22 cellular contexts compared by ENCODE assay signal in the genomic region with DNA sequence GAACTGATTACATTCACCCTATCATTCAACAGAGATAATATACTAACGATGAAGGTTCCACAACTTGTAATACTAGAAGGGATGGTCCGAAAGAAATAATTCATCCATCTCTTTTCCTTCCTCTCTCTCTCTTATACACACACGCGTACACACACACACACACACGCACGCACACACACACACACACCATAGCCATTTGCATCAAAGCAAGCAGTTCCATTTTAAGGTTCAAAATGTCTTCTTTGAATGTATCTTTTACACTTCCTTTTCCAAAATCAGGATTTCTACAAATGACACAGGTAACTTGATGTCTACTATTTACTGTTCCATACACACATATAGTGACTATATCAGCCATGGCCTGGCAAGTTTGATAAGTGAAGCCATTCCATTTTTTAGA. TPM values are rescaled to one million over a fixed set of nuclear protein-coding genes. Genes with fewer than 3 reads are reported as not detected.
A peak's percentile ranks its signal among the peaks of the same experiment; 100 is the strongest.
DNase-seq lines count a peak whose midpoint lies in the region; ATAC-seq and TF ChIP-seq lines count a peak whose summit lies in the region.
"Had no signal": no experiment of that assay in that cellular context is flagged by ENCODE, and none has a peak within 500 bp of the region (broad histone marks: within the 10 kb centered on the region; RNA-seq: fewer than 3 reads in every experiment).

No MANE protein-coding gene starts in this region.

- CTCF ChIA-PET in Caco-2 (lab: Charles Lee): no interaction called here
- CTCF ChIA-PET in PC-9 (lab: Charles Lee): no interaction called here

- H2AFZ ChIP-seq in PC-9 (peak overlapping the region; percentile 76; the same call in 1 of the 2 replicates), hepatocyte (no peak overlapping the region)

- peak overlapping the region; percentile 71 for H3K27ac ChIP-seq in PC-9
- H3K27ac ChIP-seq in hepatocyte: peak overlapping the region; percentile 84
- H3K27ac ChIP-seq in muscle layer of duodenum (ENCODE audit: low read length): peak overlapping the region; percentile 57
- H3K27ac ChIP-seq: cardiac muscle cell, heart right ventricle, lower lobe of right lung, neutrophil, psoas muscle had no signal

- intact Hi-C loops in Caco-2 (cut with micrococcal nuclease; ENCODE audit: unreplicated experiment): no loop called here
- intact Hi-C loops in PC-9 (cut with micrococcal nuclease; ENCODE audit: unreplicated experiment): loop anchor here (5.0 kb wide), 1 partner anchor 52 kb away; no protein-coding TSS in a partner anchor

- no peak for DNase-seq in Caco-2
- DNase-seq in PC-9: no peak
- no peak for DNase-seq in hepatocyte (ENCODE audit: low spot score)
- DNase-seq in A172 (ENCODE audit: low spot score): no peak
- no peak for DNase-seq in OCI-M1 (lab: John Stamatoyannopoulos, UW)
- no peak for DNase-seq in GM20000 (ENCODE audit: low spot score)
- DNase-seq: activated CD4-positive, alpha-beta T cell treated with anti-CD3 and anti-CD28 coated beads, Interleukin-2, amount 50 U/mL, for 1 hour; heart right ventricle; KBM-7; lower lobe of right lung; NCI-H1417 treated with DMSO at 0.1 percent for 48 hours; NCI-H446 treated with DMSO at 0.1 percent for 48 hours; psoas muscle; substantia nigra had no signal

- H3K4me1 ChIP-seq in Caco-2 (peaks cover 4% of the 10 kb centered on the region), PC-9 (replicated peaks; ENCODE audit: insufficient read depth) (peaks cover 71% of the 10 kb centered on the region), hepatocyte (ENCODE audit: insufficient read depth) (peaks cover 8% of the 10 kb centered on the region), muscle layer of duodenum (ENCODE audit: control insufficient read depth in 1 of 2, insufficient read depth in 2 of 2, low read length in 2 of 2) (peaks cover 0 to 10% of the 10 kb centered on the region in 2 donors)

- BruUV-seq in Caco-2 (replicated peaks; lab: Mats Ljungman, UMichigan) (no TSS peak), PC-9 (replicated peaks; lab: Mats Ljungman, UMichigan) (no TSS peak)

- TF ChIP-seq CTCF in Caco-2 (IDR thresholded peaks at IDR 0.05; ENCODE audit: insufficient read depth in 1 of 2, low read depth in 1 of 2, low read length in 1 of 2, severe bottlenecking in 1 of 2, unreplicated experiment in 1 of 2) (no peak), PC-9 (conservative IDR thresholded peaks at IDR 0.05) (no peak), hepatocyte (IDR thresholded peaks at IDR 0.05; ENCODE audit: poor library complexity) (no peak), GM20000 (IDR thresholded peaks at IDR 0.05; ENCODE audit: extremely low read depth, missing control alignments) (no peak)

- H3K27me3 ChIP-seq in Caco-2 (replicated peaks; ENCODE audit: control insufficient read depth, insufficient read depth, low read length) (no peaks in the 10 kb centered on the region), PC-9 (ENCODE audit: insufficient read depth, low read depth) (no peaks in the 10 kb centered on the region), hepatocyte (peaks cover 10% of the 10 kb centered on the region), muscle layer of duodenum (ENCODE audit: low read depth, low read length) (no peaks in the 10 kb centered on the region)

- H4K20me1 ChIP-seq in PC-9 (ENCODE audit: insufficient read depth): no peaks in the 10 kb centered on the region
- H4K20me1 ChIP-seq in hepatocyte (ENCODE audit: insufficient read depth, poor library complexity, severe bottlenecking): no peaks in the 10 kb centered on the region

- H3F3A ChIP-seq in PC-9 (ENCODE audit: insufficient read depth, low read depth): peaks cover 44% of the 10 kb centered on the region

- H3K9me3 Mint-ChIP-seq in Caco-2 (ENCODE audit: unreplicated experiment): peaks cover 4% of the 10 kb centered on the region
- H3K9me3 Mint-ChIP-seq: activated naive CD4-positive, alpha-beta T cell treated with anti-CD3 and anti-CD28 coated beads, Interleukin-2, amount 50 U/mL, for 24 hours; T-helper 2 cell treated with Interferon-gamma antibody and Interleukin-4, amounts not matched to agents 5 μg/mL and 100 μg/mL, for 36 hours had no signal

- H3K4me2 ChIP-seq in PC-9 (peak overlapping the region; percentile 85), hepatocyte (peak overlapping the region; percentile 80)

- peak overlapping the region; percentile 68 for H3K4me3 Mint-ChIP-seq in Caco-2 (ENCODE audit: unreplicated experiment)
- H3K4me3 Mint-ChIP-seq: activated naive CD4-positive, alpha-beta T cell treated with anti-CD3 and anti-CD28 coated beads, Interleukin-2, amount 50 U/mL, for 24 hours; T-helper 2 cell treated with Interferon-gamma antibody and Interleukin-4, amounts not matched to agents 5 μg/mL and 100 μg/mL, for 36 hours had no signal

- H3K27ac Mint-ChIP-seq in Caco-2 (ENCODE audit: unreplicated experiment): no peak overlapping the region
- H3K27ac Mint-ChIP-seq: activated naive CD4-positive, alpha-beta T cell treated with anti-CD3 and anti-CD28 coated beads, Interleukin-2, amount 50 U/mL, for 24 hours; T-helper 2 cell treated with Interferon-gamma antibody and Interleukin-4, amounts not matched to agents 5 μg/mL and 100 μg/mL, for 36 hours had no signal

- no peak for ATAC-seq in HG03159 (IDR thresholded peaks at IDR 0.05; ENCODE audit: unreplicated experiment)

- POLR2A ChIA-PET in Caco-2 (lab: Charles Lee) (no interaction called here), PC-9 (lab: Charles Lee; ENCODE audit: unreplicated experiment) (interaction anchor here (1.0 kb wide), 1 partner anchor 239 kb away, joined by 4 read pairs; a partner anchor contains a TSS)

- H3K9me3 ChIP-seq in Caco-2 (no peaks in the 10 kb centered on the region), PC-9 (ENCODE audit: insufficient read depth, low read depth) (no peaks in the 10 kb centered on the region), hepatocyte (ENCODE audit: low read depth) (no peaks in the 10 kb centered on the region), muscle layer of duodenum (ENCODE audit: control insufficient read depth in 1 of 2, low read length in 2 of 2) (no peaks in the 10 kb centered on the region)
- H3K9me3 ChIP-seq: heart right ventricle, lower lobe of right lung, mucosa of descending colon, neutrophil, psoas muscle had no signal

- H3K79me2 ChIP-seq in PC-9 (ENCODE audit: low read depth): peaks cover 50% of the 10 kb centered on the region
- peaks cover 3% of the 10 kb centered on the region for H3K79me2 ChIP-seq in hepatocyte

- peaks cover 6% of the 10 kb centered on the region for H3K4me1 Mint-ChIP-seq in Caco-2 (ENCODE audit: low read depth, unreplicated experiment)
- H3K4me1 Mint-ChIP-seq: activated naive CD4-positive, alpha-beta T cell treated with anti-CD3 and anti-CD28 coated beads, Interleukin-2, amount 50 U/mL, for 24 hours had no signal

- H3K4me3 ChIP-seq in Caco-2 (ENCODE audit: low read depth, low read length): peak overlapping the region; percentile 57
- H3K4me3 ChIP-seq in PC-9: peak overlapping the region; percentile 68
- H3K4me3 ChIP-seq in hepatocyte: peak overlapping the region; percentile 24
- peak overlapping the region in 1 of 2 donors; percentile 56 for H3K4me3 ChIP-seq in muscle layer of duodenum (ENCODE audit: low read depth in 1 of 2, low read length in 2 of 2)
- H3K4me3 ChIP-seq: cardiac muscle cell had no signal

- WGBS in hepatocyte (ENCODE audit: low lambda C conversion rate, missing lambda C conversion rate): 85% methylated on average over 6 of the region's 6 CpGs

- peaks cover 3% of the 10 kb centered on the region for H3K36me3 Mint-ChIP-seq in Caco-2 (ENCODE audit: insufficient read depth, unreplicated experiment)
- H3K36me3 Mint-ChIP-seq: activated naive CD4-positive, alpha-beta T cell treated with anti-CD3 and anti-CD28 coated beads, Interleukin-2, amount 50 U/mL, for 24 hours had no signal

- H3K36me3 ChIP-seq in Caco-2 (ENCODE audit: control insufficient read depth, insufficient read depth, low read length): no peaks in the 10 kb centered on the region
- no peaks in the 10 kb centered on the region for H3K36me3 ChIP-seq in PC-9 (ENCODE audit: low read depth)
- H3K36me3 ChIP-seq in hepatocyte (replicated peaks; ENCODE audit: insufficient read depth, low read depth): no peaks in the 10 kb centered on the region
- H3K36me3 ChIP-seq in muscle layer of duodenum (ENCODE audit: control insufficient read depth in 1 of 2, insufficient read depth in 2 of 2, low read length in 2 of 2): no peaks in the 10 kb centered on the region
- H3K36me3 ChIP-seq: cardiac muscle cell, heart right ventricle, lower lobe of right lung, neutrophil had no signal

- H3K9me2 ChIP-seq in PC-9 (ENCODE audit: insufficient read depth): no peaks in the 10 kb centered on the region
- no peaks in the 10 kb centered on the region for H3K9me2 ChIP-seq in hepatocyte (replicated peaks; ENCODE audit: insufficient read depth)

- no peaks in the 10 kb centered on the region for H3K27me3 Mint-ChIP-seq in Caco-2 (ENCODE audit: insufficient read depth, unreplicated experiment)

RNA-seq across cellular contexts. Expression of a gene that starts 0.9 kb away (rescaled TPM):
- total RNA-seq in Caco-2 (2022) (3.1 and 3.5 TPM in 2 replicates), PC-9 (2021) (98.1 and 142 TPM in 2 replicates), hepatocyte (23.6 and 28.5 TPM in 2 replicates)
- polyA plus RNA-seq in hepatocyte: 9.3 and 14.4 TPM in 2 replicates
- total RNA-seq in A172 (2014; rRNA removed; shearing (Covaris generic)): not detected in 2 replicates
- total RNA-seq: G401 had no signal
